ENCODE assay signal across 8 cellular contexts in the genomic region with DNA sequence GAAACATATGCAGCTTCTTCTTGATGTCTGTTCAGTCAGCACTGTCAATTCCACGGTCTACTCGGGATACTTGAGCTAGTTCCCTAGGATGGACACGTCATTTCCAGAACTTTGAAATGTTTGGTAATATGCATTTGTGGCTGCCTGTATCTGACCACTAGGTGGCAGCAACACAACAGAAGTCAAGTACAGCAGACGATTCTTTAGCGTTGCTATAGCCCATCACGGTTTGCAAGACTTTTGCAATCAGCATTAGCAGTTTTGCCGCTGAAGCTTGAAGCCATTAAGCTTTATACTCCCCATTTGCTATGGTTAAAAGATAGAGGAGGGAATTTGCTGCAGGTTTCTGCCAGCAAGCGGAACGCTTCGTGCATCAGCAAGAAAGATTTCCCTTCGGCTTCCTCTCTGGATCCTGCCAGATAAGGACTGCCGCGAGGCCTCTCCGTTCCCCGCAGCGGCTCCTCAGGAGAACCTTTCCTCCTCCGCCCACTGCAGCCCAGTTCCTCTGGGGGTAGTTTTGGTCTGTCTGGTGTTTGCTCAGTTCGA.
DNase-seq lines count a peak whose midpoint lies in the region; ATAC-seq and TF ChIP-seq lines count a peak whose summit lies in the region.

No MANE protein-coding gene starts in this region.

- intact Hi-C loops in head of caudate nucleus (cut with DNase I), result loop anchor here (5.0 kb wide), 1 partner anchor 201 kb away; no protein-coding TSS in a partner anchor

- H2AK5ac ChIP-seq in trophoblast cell (ENCODE audit: low read length), result no peak overlapping the region

- no peak overlapping the region for H3K4ac ChIP-seq in trophoblast cell (ENCODE audit: low read depth, low read length)

- WGBS in SK-N-SH (ENCODE audit: low lambda C conversion rate), result 47% methylated on average over 18 of the region's 18 CpGs
- WGBS in trophoblast cell (ENCODE audit: extremely low coverage, insufficient coverage, insufficient read length), result no CpG with 5 or more reads among the region's 18 CpGs

- peak overlapping the region; percentile 76 for H3K4me3 Mint-ChIP-seq in type B pancreatic cell

- DNase-seq in CMK (ENCODE audit: low read depth) (peak; percentile 66), MM.1S (peak; percentile 78), SK-N-SH (peak; percentile 71), head of caudate nucleus (peak; percentile 31 to 91 (median 78)), trophoblast cell (peak; percentile 81 to 97), type B pancreatic cell (ENCODE audit: extremely low spot score, unreplicated experiment) (peak; percentile 77)
- peak; percentile 61 to 65 for DNase-seq in activated naive CD4-positive, alpha-beta T cell treated with anti-CD3 and anti-CD28 coated beads, Interleukin-2, amount 50 U/mL, for 72 hours (ENCODE audit: low spot score in 2 of 2)

- H4K20me1 ChIP-seq in MM.1S (ENCODE audit: insufficient read depth, low read length), result no peaks in the 10 kb centered on the region
- H4K20me1 ChIP-seq in SK-N-SH (ENCODE audit: insufficient read depth), result no peaks in the 10 kb centered on the region

- H3K4me1 ChIP-seq in MM.1S (ENCODE audit: low read length), result no peaks in the 10 kb centered on the region
- H3K4me1 ChIP-seq in SK-N-SH (ENCODE audit: control insufficient read depth in 1 of 2, insufficient read depth in 2 of 2, low read depth in 1 of 2, low read length in 1 of 2), result no peaks in the 10 kb centered on the region; a peak in 1 of 4 replicates
- H3K4me1 ChIP-seq in trophoblast cell (ENCODE audit: control insufficient read depth in 1 of 2, insufficient read depth in 2 of 2, low read length in 2 of 2), result no peaks in the 10 kb centered on the region

- H3K9ac ChIP-seq in MM.1S (ENCODE audit: low read length), result no peak overlapping the region
- no peak overlapping the region for H3K9ac ChIP-seq in SK-N-SH
- H3K9ac ChIP-seq in trophoblast cell (ENCODE audit: low read length), result no peak overlapping the region

- no peak overlapping the region for H2BK5ac ChIP-seq in trophoblast cell (ENCODE audit: low read depth, low read length, poor library complexity)

- H3F3A ChIP-seq in MM.1S (ENCODE audit: insufficient read depth, low read length) (no peaks in the 10 kb centered on the region), SK-N-SH (replicated peaks; ENCODE audit: insufficient read depth) (peaks cover 6% of the 10 kb centered on the region)

- no peak for TF ChIP-seq EP300 in SK-N-SH (IDR thresholded peaks at IDR 0.05; ENCODE audit: borderline replicate concordance in 1 of 2, low read depth in 1 of 2, low read length in 1 of 2)

- peak; percentile 97 for TF ChIP-seq RAD21 in SK-N-SH (IDR thresholded peaks at IDR 0.05; ENCODE audit: low read length)

- H4K8ac ChIP-seq in trophoblast cell (ENCODE audit: low read depth, low read length), result no peak overlapping the region

- H2BK12ac ChIP-seq in trophoblast cell (ENCODE audit: low read length), result no peak overlapping the region

- TF ChIP-seq CTCF in MM.1S (IDR thresholded peaks at IDR 0.05; ENCODE audit: low read length) (peak; percentile 94), SK-N-SH (IDR thresholded peaks at IDR 0.05) (peak; percentile 93), type B pancreatic cell (conservative IDR thresholded peaks at IDR 0.05) (peak; percentile 98)

- no peak overlapping the region for H2BK120ac ChIP-seq in trophoblast cell (ENCODE audit: insufficient read depth, low read length, poor library complexity)

- no peaks in the 10 kb centered on the region for H3K9me3 Mint-ChIP-seq in activated naive CD4-positive, alpha-beta T cell treated with anti-CD3 and anti-CD28 coated beads, Interleukin-2, amount 50 U/mL, for 72 hours
- no peaks in the 10 kb centered on the region for H3K9me3 Mint-ChIP-seq in type B pancreatic cell

- H3K4me2 ChIP-seq in MM.1S (ENCODE audit: low read depth, low read length), result peak overlapping the region; percentile 38
- H3K4me2 ChIP-seq in SK-N-SH, result no peak overlapping the region
- peak overlapping the region; percentile 55 for H3K4me2 ChIP-seq in trophoblast cell (ENCODE audit: low read length)

- POLR2A ChIA-PET in SK-N-SH (lab: Yijun Ruan, JAX), result no interaction called here

- no peaks in the 10 kb centered on the region for H3K79me1 ChIP-seq in trophoblast cell (ENCODE audit: low read length)

- CTCF ChIA-PET in SK-N-SH (lab: Yijun Ruan, JAX), result interaction anchor here (0.6 to 4.5 kb wide), 99 partner anchors 11 to 673 kb away, joined by 3 to 122 read pairs (median 4); a partner anchor contains a TSS

- peaks cover 15% of the 10 kb centered on the region for H3K4me1 Mint-ChIP-seq in type B pancreatic cell (ENCODE audit: unreplicated experiment)

- no peak overlapping the region for H3K23ac ChIP-seq in trophoblast cell (ENCODE audit: low read length)

- H3K27ac ChIP-seq in MM.1S (ENCODE audit: low read length) (no peak overlapping the region), SK-N-SH (ENCODE audit: low read depth in 2 of 2, low read length in 1 of 2) (peak overlapping the region in 1 of 2 experiments; percentile 28; a peak in 1 of 4 replicates), trophoblast cell (ENCODE audit: low read depth, low read length) (no peak overlapping the region)

- no peaks in the 10 kb centered on the region for H3K36me3 Mint-ChIP-seq in activated naive CD4-positive, alpha-beta T cell treated with anti-CD3 and anti-CD28 coated beads, Interleukin-2, amount 50 U/mL, for 72 hours
- peaks cover 3% of the 10 kb centered on the region for H3K36me3 Mint-ChIP-seq in type B pancreatic cell

- H3K9me3 ChIP-seq in MM.1S (replicated peaks; ENCODE audit: insufficient read depth, low read length) (no peaks in the 10 kb centered on the region), SK-N-SH (no peaks in the 10 kb centered on the region), trophoblast cell (ENCODE audit: insufficient read depth, low read depth, low read length) (no peaks in the 10 kb centered on the region)

- no peak overlapping the region for H3K18ac ChIP-seq in trophoblast cell (ENCODE audit: low read length)

- no peaks in the 10 kb centered on the region for H3K27me3 Mint-ChIP-seq in type B pancreatic cell

- no peak overlapping the region for H3K27ac Mint-ChIP-seq in activated naive CD4-positive, alpha-beta T cell treated with anti-CD3 and anti-CD28 coated beads, Interleukin-2, amount 50 U/mL, for 72 hours
- peak overlapping the region; percentile 54 for H3K27ac Mint-ChIP-seq in type B pancreatic cell

- H3K36me3 ChIP-seq in MM.1S (replicated peaks; ENCODE audit: insufficient read depth, low read length) (no peaks in the 10 kb centered on the region), SK-N-SH (replicated peaks in 1 of 2; ENCODE audit: control insufficient read depth in 1 of 2, insufficient read depth in 2 of 2, low read length in 1 of 2) (no peaks in the 10 kb centered on the region), trophoblast cell (ENCODE audit: control insufficient read depth in 1 of 2, insufficient read depth in 2 of 2, low read length in 2 of 2) (no peaks in the 10 kb centered on the region)

- H4K91ac ChIP-seq in trophoblast cell (ENCODE audit: low read depth, low read length), result no peak overlapping the region

- H3K79me2 ChIP-seq in MM.1S (ENCODE audit: low read length) (no peaks in the 10 kb centered on the region), SK-N-SH (ENCODE audit: insufficient read depth) (no peaks in the 10 kb centered on the region), trophoblast cell (ENCODE audit: control insufficient read depth, insufficient read depth, low read length, poor library complexity) (no peaks in the 10 kb centered on the region)

- no peak overlapping the region for H3K14ac ChIP-seq in trophoblast cell (ENCODE audit: low read length)

- H3K9me2 ChIP-seq in MM.1S (replicated peaks; ENCODE audit: insufficient read depth, low read length) (no peaks in the 10 kb centered on the region), SK-N-SH (no peaks in the 10 kb centered on the region)

- H2AFZ ChIP-seq in MM.1S (ENCODE audit: low read length), result 0 out of 2 replicates have a peak overlapping the region, but pooled peaks have one; percentile 19
- H2AFZ ChIP-seq in SK-N-SH (ENCODE audit: low read depth), result peak overlapping the region; percentile 84
- no peak overlapping the region for H2AFZ ChIP-seq in trophoblast cell (ENCODE audit: insufficient read depth, low read length, poor library complexity)

- peak; percentile 78 for ATAC-seq in GM21390 (IDR thresholded peaks at IDR 0.05; ENCODE audit: unreplicated experiment)
- ATAC-seq in activated naive CD4-positive, alpha-beta T cell treated with anti-CD3 and anti-CD28 coated beads, Interleukin-2, amount 50 U/mL, for 72 hours, result peak; percentile 94 to 96

- no peak overlapping the region for H4K12ac ChIP-seq in trophoblast cell (ENCODE audit: low read depth, low read length)

- H3K27me3 ChIP-seq in MM.1S (replicated peaks; ENCODE audit: insufficient read depth, low read length) (no peaks in the 10 kb centered on the region), SK-N-SH (ENCODE audit: insufficient read depth) (no peaks in the 10 kb centered on the region), trophoblast cell (ENCODE audit: insufficient read depth, low read length) (no peaks in the 10 kb centered on the region)

- H3K4me3 ChIP-seq in MM.1S (ENCODE audit: low read length), result 0 out of 2 replicates have a peak overlapping the region, but pooled peaks have one; percentile 14
- peak overlapping the region in 1 of 2 experiments; percentile 41; a peak in 1 of 4 replicates for H3K4me3 ChIP-seq in SK-N-SH (ENCODE audit: low read depth in 2 of 2, low read length in 1 of 2)
- no peak overlapping the region for H3K4me3 ChIP-seq in trophoblast cell (ENCODE audit: low read depth, low read length)

TF ChIP-seq in SK-N-SH, 30 proteins besides CTCF, POLR2A, EP300 and RAD21:
- TF ChIP-seq TCF12 (IDR thresholded peaks at IDR 0.05) (no peak), RFX5 (IDR thresholded peaks at IDR 0.05; ENCODE audit: low read length) (no peak), FOXJ3 (CRISPR knock-in tag; IDR thresholded peaks at IDR 0.05) (no peak), SMC3 (IDR thresholded peaks at IDR 0.05; ENCODE audit: low read depth, low read length) (peak; percentile 83), YY1 (IDR thresholded peaks at IDR 0.05; ENCODE audit: low read depth) (no peak), NRF1 (IDR thresholded peaks at IDR 0.05; ENCODE audit: low read depth, low read length) (0 out of 2 replicates have a peak, but pooled peaks have one; percentile 12), ELF1 (IDR thresholded peaks at IDR 0.05) (no peak)
